15 cellular contexts compared by ENCODE assay signal in genomic region chr13:90105881-90106496, GRCh38.
DNase-seq lines count a peak whose midpoint lies in the region; ATAC-seq, FAIRE-seq and TF ChIP-seq lines count a peak whose summit lies in the region.
"Had no signal": no experiment of that assay in that cellular context is flagged by ENCODE, and none has a peak within 500 bp of the region (broad histone marks: within the 10 kb centered on the region; RNA-seq: fewer than 3 reads in every experiment).

No MANE protein-coding gene starts in this region.

- no peak overlapping the region for H3K27ac Mint-ChIP-seq in CD14-positive monocyte
- H3K27ac Mint-ChIP-seq: endodermal cell; stimulated activated naive CD8-positive, alpha-beta T cell treated with anti-CD3 and anti-CD28 coated beads, Interleukin-15, Interleukin-2, amounts not matched to agents 100 ng/mL and 50 ng/mL, for 24 hours had no signal

- peak; percentile 32 for DNase-seq in EH (ENCODE audit: low read depth)
- DNase-seq in MV-4-11 (lab: John Stamatoyannopoulos, UW) = peak; percentile 80
- DNase-seq in bronchial epithelial cell (ENCODE audit: low read depth) = peak; percentile 4
- DNase-seq in myocyte (ENCODE audit: low read depth) = peak; percentile 24
- DNase-seq in CD14-positive monocyte (ENCODE audit: low spot score) = no peak
- no peak for DNase-seq in upper lobe of right lung
- no peak for DNase-seq in substantia nigra (lab: John Stamatoyannopoulos, UW)
- DNase-seq: activated CD4-positive, alpha-beta T cell treated with anti-CD3 and anti-CD28 coated beads for 1 hour; activated T-cell treated with anti-CD3 and anti-CD28 coated beads, Interleukin-2, amount 50 U/mL, for 4 hours; endodermal cell; NCI-H146; NCI-H774; stimulated activated CD4-positive, alpha-beta T cell treated with anti-CD3 and anti-CD28 coated beads, Interleukin-4, amount 100 ng/mL, for 4 hours had no signal

- H3K4me1 Mint-ChIP-seq in CD14-positive monocyte = no peaks in the 10 kb centered on the region
- H3K4me1 Mint-ChIP-seq: endodermal cell had no signal

- no peak overlapping the region for H3K4me3 Mint-ChIP-seq in CD14-positive monocyte
- H3K4me3 Mint-ChIP-seq: activated T-cell treated with anti-CD3 and anti-CD28 coated beads, Interleukin-2, amount 50 U/mL, for 4 hours; endodermal cell; stimulated activated naive CD8-positive, alpha-beta T cell treated with anti-CD3 and anti-CD28 coated beads, Interleukin-15, Interleukin-2, amounts not matched to agents 100 ng/mL and 50 ng/mL, for 24 hours had no signal

- no peak for ATAC-seq in GM21528 (IDR thresholded peaks at IDR 0.05; ENCODE audit: low FRiP score, unreplicated experiment)
- ATAC-seq in upper lobe of right lung = no peak
- ATAC-seq: activated T-cell treated with anti-CD3 and anti-CD28 coated beads, Interleukin-2, amount 50 U/mL, for 4 hours had no signal

- H3K36me3 ChIP-seq in bronchial epithelial cell (ENCODE audit: control insufficient read depth, insufficient read depth, low read length) (no peaks in the 10 kb centered on the region), upper lobe of right lung (no peaks in the 10 kb centered on the region)

- no peak for FAIRE-seq in bronchial epithelial cell (lab: Jason Lieb, UNC)

- peaks cover 5 to 26% (median 10%) of the 10 kb centered on the region in 7 donors for H3K9me3 Mint-ChIP-seq in CD14-positive monocyte
- H3K9me3 Mint-ChIP-seq: endodermal cell had no signal

- intact Hi-C loops in CD14-positive monocyte (cut with micrococcal nuclease) (no loop called here), upper lobe of right lung (cut with DNase I) (no loop called here)

- no peak overlapping the region for H3K4me3 ChIP-seq in bronchial epithelial cell (ENCODE audit: low read depth, low read length)
- no peak overlapping the region for H3K4me3 ChIP-seq in upper lobe of right lung

- no peaks in the 10 kb centered on the region for H3K36me3 Mint-ChIP-seq in CD14-positive monocyte

- H3K27me3 Mint-ChIP-seq in CD14-positive monocyte (ENCODE audit: low read depth in 3 of 3) = no peaks in the 10 kb centered on the region
- H3K27me3 Mint-ChIP-seq: stimulated activated naive CD8-positive, alpha-beta T cell treated with anti-CD3 and anti-CD28 coated beads, Interleukin-15, Interleukin-2, amounts not matched to agents 100 ng/mL and 50 ng/mL, for 24 hours had no signal

- no peaks in the 10 kb centered on the region for H3K27me3 ChIP-seq in bronchial epithelial cell (ENCODE audit: control insufficient read depth, insufficient read depth, low read length)
- no peaks in the 10 kb centered on the region for H3K27me3 ChIP-seq in upper lobe of right lung

- H3K27ac ChIP-seq in upper lobe of right lung = no peak overlapping the region
- no peak overlapping the region for H3K27ac ChIP-seq in substantia nigra (ENCODE audit: low read depth, low read length, poor library complexity, severe bottlenecking)

- TF ChIP-seq CTCF in bronchial epithelial cell (IDR thresholded peaks at IDR 0.05; ENCODE audit: insufficient read depth, low read length, severe bottlenecking) (no peak), CD14-positive monocyte (IDR thresholded peaks at IDR 0.05) (no peak), upper lobe of right lung (IDR thresholded peaks at IDR 0.05) (no peak)

- H3K9me3 ChIP-seq in upper lobe of right lung = no peaks in the 10 kb centered on the region

- no peaks in the 10 kb centered on the region for H3K4me1 ChIP-seq in upper lobe of right lung

Comparison
In these comparisons a context has a peak if more than half of its experiments do, and no peak if none do; other contexts are left out.
1. DNase-seq: peak in EH (single experiment), MV-4-11 (single experiment), bronchial epithelial cell (single experiment) and myocyte (single experiment); none in CD14-positive monocyte (single experiment), upper lobe of right lung (single experiment) and substantia nigra (0 of 49).